ENCODE assay signal across 12 cellular contexts in the genomic region with DNA sequence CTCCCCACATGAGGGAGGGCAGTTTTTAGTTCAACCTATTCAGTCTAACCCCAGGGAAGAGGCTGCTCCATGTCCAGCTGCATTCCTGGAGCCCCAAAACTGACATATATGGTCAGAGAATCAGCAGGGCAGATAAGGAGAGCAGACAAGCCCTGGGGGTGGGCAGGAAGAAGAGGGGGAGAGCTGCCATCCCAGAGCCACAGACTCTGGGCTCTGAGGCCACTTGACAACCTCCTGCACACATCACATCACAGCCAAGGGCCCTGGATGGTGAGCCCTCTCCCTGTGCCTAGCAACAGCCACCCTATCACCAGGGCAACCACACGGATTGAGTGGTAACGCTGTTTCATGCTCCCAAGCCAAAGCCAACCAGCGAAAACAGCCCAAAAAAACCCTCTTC. TPM values are rescaled to one million over a fixed set of nuclear protein-coding genes. Genes with fewer than 3 reads are reported as not detected.
A peak's percentile ranks its signal among the peaks of the same experiment; 100 is the strongest.
DNase-seq lines count a peak whose midpoint lies in the region; ATAC-seq and TF ChIP-seq lines count a peak whose summit lies in the region.
"Had no signal": no experiment of that assay in that cellular context is flagged by ENCODE, and none has a peak within 500 bp of the region (broad histone marks: within the 10 kb centered on the region; RNA-seq: fewer than 3 reads in every experiment).

No MANE protein-coding gene starts in this region.

- H3K27me3 ChIP-seq in gastroesophageal sphincter (no peaks in the 10 kb centered on the region), trophoblast cell (ENCODE audit: insufficient read depth, low read length) (no peaks in the 10 kb centered on the region)
- H3K27me3 ChIP-seq: Peyer's patch had no signal

- no peak overlapping the region for H3K14ac ChIP-seq in trophoblast cell (ENCODE audit: low read length)

- H3K36me3 Mint-ChIP-seq in WTC11 = peaks cover 8% of the 10 kb centered on the region

- H3K4me1 Mint-ChIP-seq in WTC11 = peaks cover 11% of the 10 kb centered on the region

- no peak overlapping the region for H2AFZ ChIP-seq in trophoblast cell (ENCODE audit: insufficient read depth, low read length, poor library complexity)

- peaks cover 15% of the 10 kb centered on the region for H3K79me1 ChIP-seq in trophoblast cell (ENCODE audit: low read length)

- no peak overlapping the region for H3K4me2 ChIP-seq in trophoblast cell (ENCODE audit: low read length)

- POLR2A ChIA-PET in WTC11 (lab: Charles Lee) = interaction anchor here (0.7 kb wide), 1 partner anchor 23 kb away, joined by 3 read pairs; no protein-coding TSS in a partner anchor

- no peaks in the 10 kb centered on the region for H3K9me3 ChIP-seq in gastroesophageal sphincter
- H3K9me3 ChIP-seq in trophoblast cell (ENCODE audit: insufficient read depth, low read depth, low read length) = no peaks in the 10 kb centered on the region
- H3K9me3 ChIP-seq: Peyer's patch had no signal

- H3K18ac ChIP-seq in trophoblast cell (ENCODE audit: low read length) = no peak overlapping the region

- H4K8ac ChIP-seq in trophoblast cell (ENCODE audit: low read depth, low read length) = no peak overlapping the region

- no peak overlapping the region for H3K4me3 Mint-ChIP-seq in WTC11

- H2AK5ac ChIP-seq in trophoblast cell (ENCODE audit: low read length) = no peak overlapping the region

- no peaks in the 10 kb centered on the region for H3K27me3 Mint-ChIP-seq in WTC11 (ENCODE audit: low read depth)

- H2BK5ac ChIP-seq in trophoblast cell (ENCODE audit: low read depth, low read length, poor library complexity) = no peak overlapping the region

- CTCF ChIA-PET in WTC11 (lab: Charles Lee) = interaction anchor here (1.4 kb wide), 1 partner anchor 308 kb away, joined by 3 read pairs; no protein-coding TSS in a partner anchor

- peak; percentile 88 for DNase-seq in DMS79 (lab: John Stamatoyannopoulos, UW)
- DNase-seq in WTC11 (ENCODE audit: low spot score) = no peak
- no peak for DNase-seq in trophoblast cell
- DNase-seq in NCI-H524 (lab: John Stamatoyannopoulos, UW) = no peak
- DNase-seq in foreskin fibroblast = no peak
- DNase-seq: activated CD4-positive, alpha-beta T cell treated with anti-CD3 and anti-CD28 coated beads for 1 hour; kidney; Peyer's patch had no signal

- H3K27ac Mint-ChIP-seq in WTC11 = 0 out of 2 replicates have a peak overlapping the region, but pooled peaks have one; percentile 58

- no peak overlapping the region for H3K4ac ChIP-seq in trophoblast cell (ENCODE audit: low read depth, low read length)

- no peak overlapping the region for H3K23ac ChIP-seq in trophoblast cell (ENCODE audit: low read length)

- H3K4me1 ChIP-seq in gastroesophageal sphincter = peaks cover 0 to 75% (median 52%) of the 10 kb centered on the region in 3 donors
- peaks cover 33 to 37% of the 10 kb centered on the region in 2 experiments for H3K4me1 ChIP-seq in trophoblast cell (ENCODE audit: control insufficient read depth in 1 of 2, insufficient read depth in 2 of 2, low read length in 2 of 2)

- no peak overlapping the region for H2BK120ac ChIP-seq in trophoblast cell (ENCODE audit: insufficient read depth, low read length, poor library complexity)

- H4K91ac ChIP-seq in trophoblast cell (ENCODE audit: low read depth, low read length) = no peak overlapping the region

- ATAC-seq in WTC11 (no peak), gastroesophageal sphincter (no peak), GM21390 (IDR thresholded peaks at IDR 0.05; ENCODE audit: unreplicated experiment) (no peak), HG02852 (IDR thresholded peaks at IDR 0.05; ENCODE audit: unreplicated experiment) (no peak)

- H3K9ac ChIP-seq in trophoblast cell (ENCODE audit: low read length) = no peak overlapping the region

- H3K4me3 ChIP-seq in gastroesophageal sphincter = peak overlapping the region in 1 of 2 donors; percentile 10
- no peak overlapping the region for H3K4me3 ChIP-seq in trophoblast cell (ENCODE audit: low read depth, low read length)
- H3K4me3 ChIP-seq in foreskin fibroblast (ENCODE audit: low read depth in 1 of 2, low read length in 2 of 2) = no peak overlapping the region
- H3K4me3 ChIP-seq: Peyer's patch had no signal

- H3K79me2 ChIP-seq in trophoblast cell (ENCODE audit: control insufficient read depth, insufficient read depth, low read length, poor library complexity) = peaks cover 11% of the 10 kb centered on the region

- no peak for TF ChIP-seq EP300 in gastroesophageal sphincter (IDR thresholded peaks at IDR 0.05)

- no peak for TF ChIP-seq POLR2A in gastroesophageal sphincter (IDR thresholded peaks at IDR 0.05)

- TF ChIP-seq CTCF in WTC11 (IDR thresholded peaks at IDR 0.05) = no peak
- TF ChIP-seq CTCF in gastroesophageal sphincter (IDR thresholded peaks at IDR 0.05) = no peak
- TF ChIP-seq CTCF in foreskin fibroblast (IDR thresholded peaks at IDR 0.05; ENCODE audit: low read depth, low read length) = no peak

- H3K9me3 Mint-ChIP-seq in WTC11 = no peaks in the 10 kb centered on the region

- no peak overlapping the region for H2BK12ac ChIP-seq in trophoblast cell (ENCODE audit: low read length)

- 45 to 50% methylated on average over 2 to 3 of the region's 3 CpGs for WGBS in gastroesophageal sphincter (ENCODE audit: low coverage in 1 of 2), 2 donors
- no CpG with 5 or more reads among the region's 3 CpGs for WGBS in trophoblast cell (ENCODE audit: extremely low coverage, insufficient coverage, insufficient read length)

- H3K36me3 ChIP-seq in gastroesophageal sphincter (peaks cover 0 to 52% of the 10 kb centered on the region in 2 donors), trophoblast cell (ENCODE audit: control insufficient read depth in 1 of 2, insufficient read depth in 2 of 2, low read length in 2 of 2) (peaks cover 26 to 27% of the 10 kb centered on the region in 2 experiments)

- no peak overlapping the region for H4K12ac ChIP-seq in trophoblast cell (ENCODE audit: low read depth, low read length)

- H3K27ac ChIP-seq in gastroesophageal sphincter (peak overlapping the region in 3 of 4 donors; percentile 53 to 59 (median 55)), trophoblast cell (ENCODE audit: low read depth, low read length) (peak overlapping the region; percentile 50)

TF ChIP-seq in WTC11, 78 proteins besides CTCF, POLR2A, EP300 and RAD21:
- TF ChIP-seq PRDM15 (CRISPR knock-in tag; IDR thresholded peaks at IDR 0.05) (no peak), PRRX2 (CRISPR knock-in tag; IDR thresholded peaks at IDR 0.05) (no peak), PREB (CRISPR knock-in tag; IDR thresholded peaks at IDR 0.05; ENCODE audit: borderline replicate concordance) (no peak)

RNA-seq across cellular contexts. Expression of gene ARHGAP1, which starts 3.1 kb away (rescaled TPM):
- total RNA-seq in WTC11 (2021) (45.1 to 53.0 TPM (median 45.9 TPM) in 3 replicates), gastroesophageal sphincter (100 to 1,000 TPM in 1 of 4 donors, 10 to 100 TPM in 3; 57.3 to 105 (median 64.0) TPM)
- 78.4 and 80.5 TPM in 2 replicates for polyA plus RNA-seq in trophoblast cell (2013)

RNA-seq across cellular contexts. Expression of gene ZNF408, which starts 3.5 kb away (rescaled TPM):
- total RNA-seq in WTC11 (2021) (13.3 to 16.0 TPM (median 15.2 TPM) in 3 replicates), gastroesophageal sphincter (10 to 100 TPM in 3 of 4 donors, 1 to 10 TPM in 1; 4.7 to 14.2 (median 10.4) TPM)
- polyA plus RNA-seq in trophoblast cell (2013) = 9.1 and 9.3 TPM in 2 replicates

RNA-seq across cellular contexts. Expression of gene F2, which starts 21.7 kb away (rescaled TPM):
- 0.50 to 0.82 TPM (median 0.73 TPM) in 3 replicates for total RNA-seq in WTC11 (2021)
- total RNA-seq in gastroesophageal sphincter = 1 to 10 TPM in 1 of 4 donors, under 1 TPM in 1, not detected in 2; 0.62 to 3.6 TPM
- 0.04 and 0.05 TPM in 2 replicates for polyA plus RNA-seq in trophoblast cell (2013)
- total RNA-seq: kidney, ureter had no signal
